ENCODE assay signal across 1 cellular context in genomic region chr18:35581555-35582309, GRCh38.
A peak's percentile ranks its signal among the peaks of the same experiment; 100 is the strongest.
TF ChIP-seq lines count a peak whose summit lies in the region.

TSS of gene GALNT1 (plus strand) at chr18:35581740. CDS start at chr18:35654663, 72,923 bp downstream.

TF ChIP-seq in HEK293, 187 proteins besides CTCF, POLR2A, EP300 and RAD21 (continued from another document):
- TF ChIP-seq ZBTB26 (tag by site-specific recombination; optimal IDR thresholded peaks at IDR 0.05) = peak; percentile 51
